Comparison of ENCODE assay signal across 16 cellular contexts in the genomic region with DNA sequence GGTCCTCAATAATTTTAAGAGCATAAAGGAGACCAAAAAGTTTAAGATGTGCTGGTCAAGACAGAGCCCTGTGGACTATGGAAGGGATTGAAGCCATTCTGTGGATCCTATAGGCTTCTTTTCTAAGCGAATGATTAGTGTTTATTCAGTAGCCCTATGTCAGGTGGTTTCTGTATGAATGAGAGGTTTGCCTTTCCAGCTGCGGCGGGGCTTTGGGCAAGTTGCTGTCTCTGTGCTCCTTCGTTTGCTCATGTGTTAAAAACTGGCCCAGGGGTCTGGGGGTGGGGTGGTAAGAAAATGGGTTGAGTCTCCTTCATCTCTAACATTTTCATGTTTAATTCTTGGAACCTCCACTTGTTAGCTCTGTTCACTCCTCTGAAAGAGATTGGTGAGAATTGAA.
DNase-seq lines count a peak whose midpoint lies in the region; TF ChIP-seq lines count a peak whose summit lies in the region.
"Had no signal": no experiment of that assay in that cellular context is flagged by ENCODE, and none has a peak within 500 bp of the region (broad histone marks: within the 10 kb centered on the region; RNA-seq: fewer than 3 reads in every experiment).

No MANE protein-coding gene starts in this region.

- POLR2A ChIA-PET in CD4-positive, alpha-beta memory T cell (lab: Charles Lee; ENCODE audit: partially characterized antibody), result interaction anchor here (0.7 to 1.2 kb wide), 2 partner anchors 29 to 84 kb away, joined by 3 to 4 read pairs; no protein-coding TSS in a partner anchor

- H3K4me3 ChIP-seq in thyroid gland (replicated peaks in 1 of 3) (no peak overlapping the region), stomach (no peak overlapping the region)
- no peak overlapping the region for H3K4me3 ChIP-seq in CD4-positive, alpha-beta memory T cell (ENCODE audit: low read length in 2 of 2)
- H3K4me3 ChIP-seq: BLaER1, GM23248 had no signal

- peaks cover 25 to 60% (median 41%) of the 10 kb centered on the region in 4 donors for H3K4me1 Mint-ChIP-seq in CD4-positive, alpha-beta memory T cell

- H3K4me1 ChIP-seq in thyroid gland (peaks cover 58 to 70% of the 10 kb centered on the region in 2 donors), stomach (peaks cover 11 to 64% (median 30%) of the 10 kb centered on the region in 4 donors)
- peaks cover 20% of the 10 kb centered on the region for H3K4me1 ChIP-seq in CD4-positive, alpha-beta memory T cell (ENCODE audit: insufficient read depth, low read length)

- TF ChIP-seq CTCF in thyroid gland (IDR thresholded peaks at IDR 0.05) (no peak), stomach (IDR thresholded peaks at IDR 0.05) (no peak)

- H3K9me3 Mint-ChIP-seq in CD4-positive, alpha-beta memory T cell, result no peaks in the 10 kb centered on the region
- H3K9me3 Mint-ChIP-seq: CD4-positive, CD25-positive, alpha-beta regulatory T cell; H9 had no signal

- H3K27ac ChIP-seq in thyroid gland (peak overlapping the region; percentile 88 to 90 (median 89)), stomach (no peak overlapping the region)
- H3K27ac ChIP-seq in CD4-positive, alpha-beta memory T cell (ENCODE audit: low read depth, low read length), result no peak overlapping the region
- H3K27ac ChIP-seq: 22Rv1, BLaER1, GM23248 had no signal

- H3K27me3 ChIP-seq in thyroid gland, result no peaks in the 10 kb centered on the region
- H3K27me3 ChIP-seq in CD4-positive, alpha-beta memory T cell (ENCODE audit: insufficient read depth, low read length), result no peaks in the 10 kb centered on the region
- H3K27me3 ChIP-seq in stomach, result no peaks in the 10 kb centered on the region
- H3K27me3 ChIP-seq: BLaER1 had no signal

- no peaks in the 10 kb centered on the region for H3K9me3 ChIP-seq in thyroid gland
- no peaks in the 10 kb centered on the region for H3K9me3 ChIP-seq in CD4-positive, alpha-beta memory T cell (ENCODE audit: control insufficient read depth in 1 of 2, low read length in 2 of 2)
- no peaks in the 10 kb centered on the region for H3K9me3 ChIP-seq in stomach

- peak; percentile 3 for DNase-seq in NCI-H2029 treated with DMSO at 0.1 percent for 48 hours (lab: John Stamatoyannopoulos, UW)
- DNase-seq in NCI-H2029 (lab: John Stamatoyannopoulos, UW), result no peak
- peak; percentile 20 for DNase-seq in NCI-H69 (lab: John Stamatoyannopoulos, UW)
- DNase-seq in islet precursor cell, result peak; percentile 35
- no peak for DNase-seq in thyroid gland
- DNase-seq in 8988T, result no peak
- no peak for DNase-seq in CD4-positive, alpha-beta memory T cell
- DNase-seq in stomach, result no peak
- DNase-seq: AML-193; Calu3; CD4-positive, CD25-positive, alpha-beta regulatory T cell; DMS 273 treated with DMSO at 0.1 percent for 48 hours; GM23248; H9 had no signal

- H3K4me3 Mint-ChIP-seq in CD4-positive, alpha-beta memory T cell, result no peak overlapping the region
- H3K4me3 Mint-ChIP-seq: CD4-positive, CD25-positive, alpha-beta regulatory T cell; H9 had no signal

- no peaks in the 10 kb centered on the region for H3K27me3 Mint-ChIP-seq in CD4-positive, alpha-beta memory T cell
- H3K27me3 Mint-ChIP-seq: CD4-positive, CD25-positive, alpha-beta regulatory T cell had no signal

- peak overlapping the region in 1 of 7 donors; percentile 37 for H3K27ac Mint-ChIP-seq in CD4-positive, alpha-beta memory T cell
- H3K27ac Mint-ChIP-seq: CD4-positive, CD25-positive, alpha-beta regulatory T cell had no signal

- H3K36me3 Mint-ChIP-seq in CD4-positive, alpha-beta memory T cell, result peaks cover 1 to 7% of the 10 kb centered on the region in 2 donors

- H3K36me3 ChIP-seq in thyroid gland (no peaks in the 10 kb centered on the region), stomach (no peaks in the 10 kb centered on the region)
- H3K36me3 ChIP-seq in CD4-positive, alpha-beta memory T cell (ENCODE audit: insufficient read depth, low read length), result no peaks in the 10 kb centered on the region

- WGBS in thyroid gland, 2 donors, result 58 to 65% methylated on average over 4 of the region's 4 CpGs
- WGBS in stomach, 5 donors, result 59 to 87% (median 81%) methylated on average over 4 of the region's 4 CpGs

- no peak for TF ChIP-seq EP300 in stomach (IDR thresholded peaks at IDR 0.05)

- no peak for TF ChIP-seq POLR2A in thyroid gland (IDR thresholded peaks at IDR 0.05)
- TF ChIP-seq POLR2A in stomach (IDR thresholded peaks at IDR 0.05), result no peak

- intact Hi-C loops in thyroid gland (cut with DNase I), result loop anchor here (10.0 kb wide), 1 partner anchor 111 kb away; no protein-coding TSS in a partner anchor
- intact Hi-C loops in CD4-positive, alpha-beta memory T cell (cut with micrococcal nuclease), result no loop called here
- intact Hi-C loops in stomach (cut with DNase I; ENCODE audit: low total_unique reads), result no loop called here

- CTCF ChIA-PET in CD4-positive, alpha-beta memory T cell (lab: Charles Lee; ENCODE audit: partially characterized antibody), result interaction anchor here (0.6 to 1.5 kb wide), 2 partner anchors 22 to 463 kb away, joined by 3 to 4 read pairs; no protein-coding TSS in a partner anchor

Comparison
In these comparisons a context has a peak if more than half of its experiments do, and no peak if none do; other contexts are left out.
1. DNase-seq: peak in NCI-H2029 treated with DMSO at 0.1 percent for 48 hours (single experiment), NCI-H69 (single experiment) and islet precursor cell (single experiment); none in NCI-H2029 (single experiment), thyroid gland (0 of 2), 8988T (single experiment), CD4-positive, alpha-beta memory T cell (0 of 5) and stomach (single experiment).
2. H3K27ac ChIP-seq: peak in thyroid gland (3 of 3); none in CD4-positive, alpha-beta memory T cell (single experiment) and stomach (0 of 5).